1 cellular context compared by ENCODE assay signal in genomic region chr11:2258501-2259465, GRCh38.
TF ChIP-seq lines count a peak whose summit lies in the region.

No MANE protein-coding gene starts in this region.

TF ChIP-seq in HepG2, 621 proteins besides CTCF, POLR2A, EP300 and RAD21:
- TF ChIP-seq POLR2AphosphoS2 (IDR thresholded peaks at IDR 0.05; ENCODE audit: low read depth, low read length) (no peak), PRDM4 (CRISPR knock-in tag; IDR thresholded peaks at IDR 0.05; ENCODE audit: borderline replicate concordance) (no peak), ZNF740 (CRISPR knock-in tag; IDR thresholded peaks at IDR 0.05) (no peak), BATF2 (CRISPR knock-in tag; IDR thresholded peaks at IDR 0.05) (no peak), MAFK (conservative IDR thresholded peaks at IDR 0.05 in 1 of 2, IDR thresholded peaks at IDR 0.05 in 1 of 2; ENCODE audit: low read length in 2 of 2) (no peak), SMAD3 (CRISPR knock-in tag; IDR thresholded peaks at IDR 0.05) (no peak), ZSCAN5A (CRISPR knock-in tag; IDR thresholded peaks at IDR 0.05; ENCODE audit: borderline replicate concordance) (no peak), ZBTB20 (CRISPR knock-in tag; IDR thresholded peaks at IDR 0.05; ENCODE audit: borderline replicate concordance, low read depth) (no peak), TRAFD1 (CRISPR knock-in tag; IDR thresholded peaks at IDR 0.05; ENCODE audit: borderline replicate concordance) (no peak), EHMT2 (IDR thresholded peaks at IDR 0.05; ENCODE audit: borderline replicate concordance, low read depth, low read length) (no peak), CREB3 (CRISPR knock-in tag; IDR thresholded peaks at IDR 0.05) (no peak), ZNF335 (CRISPR knock-in tag; IDR thresholded peaks at IDR 0.05) (no peak)
